Comparison of ENCODE assay signal across 18 cellular contexts in genomic region chr2:217950401-217950871, GRCh38. TPM values are rescaled to one million over a fixed set of nuclear protein-coding genes. Genes with fewer than 3 reads are reported as not detected.
A peak's percentile ranks its signal among the peaks of the same experiment; 100 is the strongest.
DNase-seq lines count a peak whose midpoint lies in the region; ATAC-seq, FAIRE-seq and TF ChIP-seq lines count a peak whose summit lies in the region.
"Had no signal": no experiment of that assay in that cellular context is flagged by ENCODE, and none has a peak within 500 bp of the region (broad histone marks: within the 10 kb centered on the region; RNA-seq: fewer than 3 reads in every experiment).

No MANE protein-coding gene starts in this region.

- BruUV-seq in HepG2 (replicated peaks; lab: Mats Ljungman, UMichigan) = no TSS peak

- H3K4me3 ChIP-seq in HepG2 (replicated peaks in 1 of 3; ENCODE audit: insufficient read depth in 1 of 3, low read depth in 2 of 3, low read length in 3 of 3) = no peak overlapping the region; a peak in 1 of 6 replicates
- no peak overlapping the region for H3K4me3 ChIP-seq in skeletal muscle tissue (ENCODE audit: low read length in 3 of 3)
- H3K4me3 ChIP-seq: SJCRH30, testis had no signal

- H2AFZ ChIP-seq in HepG2 (ENCODE audit: low read length) = no peak overlapping the region

- peaks cover 10 to 28% of the 10 kb centered on the region in 2 donors for H3K27me3 Mint-ChIP-seq in natural killer cell treated with Interleukin-12 subunit alpha and Interleukin-12 subunit beta and Interleukin-15 and Interleukin-18, amount 100 ng/mL, for 72 hours
- H3K27me3 Mint-ChIP-seq in natural killer cell (ENCODE audit: low read depth in 2 of 2) = peaks cover 7 to 12% of the 10 kb centered on the region in 2 donors

- no peak overlapping the region for H3K4me3 Mint-ChIP-seq in natural killer cell treated with Interleukin-12 subunit alpha and Interleukin-12 subunit beta and Interleukin-15 and Interleukin-18, amount 100 ng/mL, for 72 hours
- no peak overlapping the region for H3K4me3 Mint-ChIP-seq in natural killer cell
- H3K4me3 Mint-ChIP-seq: activated CD4-positive, alpha-beta T cell treated with anti-CD3 and anti-CD28 coated beads for 36 hours; activated naive CD4-positive, alpha-beta T cell treated with anti-CD3 and anti-CD28 coated beads, Interleukin-2, amount 50 U/mL, for 24 hours; CD8-positive, alpha-beta T cell; HFFc6; naive B cell had no signal

- no peak for TF ChIP-seq EP300 in HepG2 (IDR thresholded peaks at IDR 0.05; ENCODE audit: low read depth in 2 of 2, low read length in 2 of 2)
- no peak for TF ChIP-seq EP300 in HepG2 (CRISPR knock-in tag; IDR thresholded peaks at IDR 0.05; ENCODE audit: borderline replicate concordance)

- TF ChIP-seq CTCF in natural killer cell (IDR thresholded peaks at IDR 0.05) (no peak), HepG2 (CRISPR knock-in tag; IDR thresholded peaks at IDR 0.05) (0 out of 2 replicates have a peak, but pooled peaks have one; percentile 12)

- no peak overlapping the region for H3K27ac ChIP-seq in HepG2 (ENCODE audit: extremely low read length, insufficient read depth, low read length)
- peak overlapping the region; percentile 26 for H3K27ac ChIP-seq in skeletal muscle tissue (ENCODE audit: low read depth, low read length)
- H3K27ac ChIP-seq: SJCRH30 had no signal

- no peak for TF ChIP-seq POLR2A in HepG2 (IDR thresholded peaks at IDR 0.05; ENCODE audit: insufficient read depth in 1 of 2, low read depth in 2 of 2, low read length in 2 of 2)

- H3K9me3 ChIP-seq in HepG2 (ENCODE audit: low read length) = no peaks in the 10 kb centered on the region
- no peaks in the 10 kb centered on the region for H3K9me3 ChIP-seq in skeletal muscle tissue (ENCODE audit: control insufficient read depth in 3 of 3, low read length in 3 of 3)
- H3K9me3 ChIP-seq: SJCRH30, testis had no signal

- no peak for FAIRE-seq in HepG2 (lab: Jason Lieb, UNC)
- FAIRE-seq: bronchial epithelial cell had no signal

- no peak for ATAC-seq in natural killer cell treated with Interleukin-12 subunit alpha and Interleukin-12 subunit beta and Interleukin-15 and Interleukin-18, amount 100 ng/mL, for 72 hours
- no peak for ATAC-seq in natural killer cell
- peak; percentile 64 for ATAC-seq in HepG2
- ATAC-seq in HG02759 (IDR thresholded peaks at IDR 0.05; ENCODE audit: unreplicated experiment) = no peak
- ATAC-seq in HG02840 (IDR thresholded peaks at IDR 0.05; ENCODE audit: low FRiP score, unreplicated experiment) = no peak
- ATAC-seq: activated CD4-positive, alpha-beta T cell treated with anti-CD3 and anti-CD28 coated beads for 36 hours; CD8-positive, alpha-beta T cell had no signal

- H3K27ac Mint-ChIP-seq in natural killer cell treated with Interleukin-12 subunit alpha and Interleukin-12 subunit beta and Interleukin-15 and Interleukin-18, amount 100 ng/mL, for 72 hours = no peak overlapping the region
- no peak overlapping the region for H3K27ac Mint-ChIP-seq in natural killer cell
- H3K27ac Mint-ChIP-seq: activated CD4-positive, alpha-beta T cell treated with anti-CD3 and anti-CD28 coated beads for 36 hours; activated naive CD4-positive, alpha-beta T cell treated with anti-CD3 and anti-CD28 coated beads, Interleukin-2, amount 50 U/mL, for 24 hours; CD8-positive, alpha-beta T cell; naive B cell had no signal

- H3K36me3 ChIP-seq in HepG2 (replicated peaks in 1 of 2; ENCODE audit: control insufficient read depth in 1 of 2, insufficient read depth in 2 of 2, low read length in 2 of 2) (no peaks in the 10 kb centered on the region), skeletal muscle tissue (ENCODE audit: control insufficient read depth in 3 of 3, insufficient read depth in 3 of 3, low read length in 3 of 3) (peaks cover 0 to 5% (median 2%) of the 10 kb centered on the region in 3 donors)
- H3K36me3 ChIP-seq: SJCRH30 had no signal

- no peaks in the 10 kb centered on the region for H3K4me1 Mint-ChIP-seq in natural killer cell treated with Interleukin-12 subunit alpha and Interleukin-12 subunit beta and Interleukin-15 and Interleukin-18, amount 100 ng/mL, for 72 hours (ENCODE audit: low read depth in 2 of 2)
- H3K4me1 Mint-ChIP-seq in natural killer cell = no peaks in the 10 kb centered on the region
- H3K4me1 Mint-ChIP-seq: activated CD4-positive, alpha-beta T cell treated with anti-CD3 and anti-CD28 coated beads for 36 hours; activated naive CD4-positive, alpha-beta T cell treated with anti-CD3 and anti-CD28 coated beads, Interleukin-2, amount 50 U/mL, for 24 hours; naive B cell had no signal

- H3K9me3 Mint-ChIP-seq in natural killer cell treated with Interleukin-12 subunit alpha and Interleukin-12 subunit beta and Interleukin-15 and Interleukin-18, amount 100 ng/mL, for 72 hours = no peaks in the 10 kb centered on the region
- H3K9me3 Mint-ChIP-seq in natural killer cell = no peaks in the 10 kb centered on the region
- H3K9me3 Mint-ChIP-seq: activated naive CD4-positive, alpha-beta T cell treated with anti-CD3 and anti-CD28 coated beads, Interleukin-2, amount 50 U/mL, for 24 hours; CD8-positive, alpha-beta T cell; HFFc6; naive B cell had no signal

- H3K79me2 ChIP-seq in HepG2 (ENCODE audit: insufficient read depth, low read length) = no peaks in the 10 kb centered on the region

- no peaks in the 10 kb centered on the region for H3K36me3 Mint-ChIP-seq in natural killer cell treated with Interleukin-12 subunit alpha and Interleukin-12 subunit beta and Interleukin-15 and Interleukin-18, amount 100 ng/mL, for 72 hours
- H3K36me3 Mint-ChIP-seq in natural killer cell = no peaks in the 10 kb centered on the region
- H3K36me3 Mint-ChIP-seq: activated naive CD4-positive, alpha-beta T cell treated with anti-CD3 and anti-CD28 coated beads, Interleukin-2, amount 50 U/mL, for 24 hours; CD8-positive, alpha-beta T cell; naive B cell had no signal

- peak overlapping the region; percentile 18; the same call in 1 of the 2 replicates for H3K4me2 ChIP-seq in HepG2 (ENCODE audit: low read depth, low read length)

- CTCF ChIA-PET in HepG2 (lab: Yijun Ruan, JAX; ENCODE audit: low intra/inter-chr PET ratio, low total read pairs) = interaction anchor here (0.7 kb wide), 1 partner anchor 781 kb away, joined by 3 read pairs; no protein-coding TSS in a partner anchor

- POLR2A ChIA-PET in HepG2 (lab: Yijun Ruan, JAX) = no interaction called here

- H4K20me1 ChIP-seq in HepG2 (ENCODE audit: insufficient read depth, low read length) = no peaks in the 10 kb centered on the region

- no peak for TF ChIP-seq RAD21 in HepG2 (CRISPR knock-in tag; IDR thresholded peaks at IDR 0.05)

- peaks cover 13 to 82% of the 10 kb centered on the region in 2 experiments; a peak in 4 of 5 replicates for H3K27me3 ChIP-seq in HepG2 (ENCODE audit: control insufficient read depth in 1 of 2, insufficient read depth in 2 of 2, low read length in 2 of 2)
- H3K27me3 ChIP-seq in skeletal muscle tissue (ENCODE audit: control insufficient read depth in 3 of 3, insufficient read depth in 3 of 3, low read length in 3 of 3) = no peaks in the 10 kb centered on the region
- H3K27me3 ChIP-seq: testis had no signal

- in situ Hi-C loops in HepG2 (cut with HindIII; ENCODE audit: extremely low pct_ligation_motif_present, low pct_unique_long_range_greater_than_20kb) = no loop called here

- H3K4me1 ChIP-seq in HepG2 (ENCODE audit: insufficient read depth, low read length) (peaks cover 24% of the 10 kb centered on the region), skeletal muscle tissue (ENCODE audit: control insufficient read depth in 3 of 3, insufficient read depth in 3 of 3, low read length in 3 of 3) (peaks cover 52 to 63% (median 61%) of the 10 kb centered on the region in 3 donors)
- H3K4me1 ChIP-seq: SJCRH30 had no signal

- DNase-seq in natural killer cell treated with Interleukin-12 subunit alpha and Interleukin-12 subunit beta and Interleukin-15 and Interleukin-18, amount 100 ng/mL, for 72 hours (ENCODE audit: low spot score) = peak; percentile 51
- DNase-seq in natural killer cell = no peak
- DNase-seq in HepG2 (ENCODE audit: low spot score) = no peak
- no peak for DNase-seq in GOT3 (lab: John Stamatoyannopoulos, UW)
- DNase-seq in mucosa of gallbladder (ENCODE audit: low spot score) = no peak
- DNase-seq: activated CD4-positive, alpha-beta T cell treated with anti-CD3 and anti-CD28 coated beads for 36 hours; CD8-positive, alpha-beta T cell; HFFc6; naive B cell; NCI-H2029 treated with DMSO at 0.1 percent for 48 hours; SJCRH30; stimulated activated CD4-positive, alpha-beta T cell treated with anti-CD3 and anti-CD28 coated beads, Interleukin-2, amount 100 ng/mL, for 24 hours; testis had no signal

- H3K9ac ChIP-seq in HepG2 (ENCODE audit: insufficient read depth, low read depth, low read length) (no peak overlapping the region), skeletal muscle tissue (ENCODE audit: low read depth in 1 of 3, low read length in 3 of 3) (peak overlapping the region in 1 of 3 donors; percentile 5)

- 34% methylated on average over 10 of the region's 10 CpGs for WGBS in HepG2 (ENCODE audit: low lambda C conversion rate)

- intact Hi-C loops in natural killer cell (cut with micrococcal nuclease) = no loop called here
- intact Hi-C loops in HepG2 (cut with micrococcal nuclease; ENCODE audit: unreplicated experiment) = no loop called here

RNA-seq across cellular contexts. Expression of gene TNS1, which starts 52.4 kb away (rescaled TPM):
- total RNA-seq in natural killer cell treated with Interleukin-12 subunit alpha and Interleukin-12 subunit beta and Interleukin-15 and Interleukin-18, amount 100 ng/mL, for 72 hours = 1 to 10 TPM in 1 of 2 donors, under 1 TPM in 1; 0.29 to 2.1 TPM
- total RNA-seq in natural killer cell (1 to 10 TPM; 1.1 to 3.0 (median 2.1) TPM), HepG2 (2016; rRNA removed; fragmentation: Illumina TruSeq; extraction: Trizol) (1.9 TPM in 2 replicates), skeletal muscle tissue (73.1 TPM), mucosa of gallbladder (469 TPM)
- 0.51 and 0.71 TPM in 2 replicates for total RNA-seq in HepG2 (2016; cell fraction: cytosol; rRNA removed; fragmentation: Illumina TruSeq; extraction: Trizol; ENCODE audit: low read depth)
- 1.1 and 1.7 TPM in 2 replicates for total RNA-seq in HepG2 (2016; cell fraction: insoluble cytoplasmic fraction; rRNA removed; fragmentation: Illumina TruSeq; extraction: Trizol)
- 1.9 and 2.2 TPM in 2 replicates for total RNA-seq in HepG2 (2016; cell fraction: membrane; rRNA removed; fragmentation: Illumina TruSeq; extraction: Trizol)
- 3.7 and 4.7 TPM in 2 replicates for total RNA-seq in HepG2 (2016; cell fraction: nucleus; rRNA removed; fragmentation: Illumina TruSeq; extraction: Trizol)
- polyA plus RNA-seq in HepG2 (2011; rRNA removed) = 118 and 127 TPM in 2 replicates
- polyA plus RNA-seq in HepG2 (2011; cell fraction: cytosol; rRNA removed) = 72.1 and 78.8 TPM in 2 replicates
- 302 and 373 TPM in 2 replicates for polyA plus RNA-seq in HepG2 (2011; cell fraction: nucleus; rRNA removed)
- 63.6 and 87.8 TPM in 2 replicates for polyA plus RNA-seq in HepG2 (2012)
- 0.35 and 0.62 TPM in 2 replicates for polyA plus RNA-seq in HepG2 (2016; cell fraction: cytosol; fragmentation: Illumina TruSeq; extraction: Trizol; ENCODE audit: low read depth)
- polyA plus RNA-seq in HepG2 (2016; cell fraction: insoluble cytoplasmic fraction; fragmentation: Illumina TruSeq; extraction: Trizol; ENCODE audit: low read depth) = 1.3 and 1.7 TPM in 2 replicates
- 0.73 and 0.90 TPM in 2 replicates for polyA plus RNA-seq in HepG2 (2016; cell fraction: membrane; fragmentation: Illumina TruSeq; extraction: Trizol; ENCODE audit: low read depth)
- 1.9 and 2.0 TPM in 2 replicates for polyA plus RNA-seq in HepG2 (2016; cell fraction: nucleus; fragmentation: Illumina TruSeq; extraction: Trizol; ENCODE audit: insufficient read depth, low read depth)
- polyA minus RNA-seq in HepG2 (2011; rRNA and poly(A)+ RNA removed; ENCODE audit: low replicate concordance) = 3.6 and 445 TPM in 2 replicates
- polyA minus RNA-seq in HepG2 (2011; cell fraction: cytosol; rRNA and poly(A)+ RNA removed) = 116 and 155 TPM in 2 replicates
- 504 and 544 TPM in 2 replicates for polyA minus RNA-seq in HepG2 (2011; cell fraction: nucleus; rRNA and poly(A)+ RNA removed)
- total RNA-seq: CD8-positive, alpha-beta T cell had no signal

Comparison
In these comparisons a context has a peak if more than half of its experiments do, and no peak if none do; other contexts are left out.
1. RNA of gene TNS1, which starts 52.4 kb away (total RNA-seq): 469 TPM in mucosa of gallbladder (single experiment) and 73.1 TPM in skeletal muscle tissue (single experiment); 1.1 to 3.0 TPM in natural killer cell, 0.29 to 2.1 TPM in natural killer cell treated with Interleukin-12 subunit alpha and Interleukin-12 subunit beta and Interleukin-15 and Interleukin-18, amount 100 ng/mL, for 72 hours and 0.51 to 4.7 TPM in HepG2; every median in the first group is over 10 times any median in the second.